ENCODE assay signal across 1 cellular context in the genomic region with DNA sequence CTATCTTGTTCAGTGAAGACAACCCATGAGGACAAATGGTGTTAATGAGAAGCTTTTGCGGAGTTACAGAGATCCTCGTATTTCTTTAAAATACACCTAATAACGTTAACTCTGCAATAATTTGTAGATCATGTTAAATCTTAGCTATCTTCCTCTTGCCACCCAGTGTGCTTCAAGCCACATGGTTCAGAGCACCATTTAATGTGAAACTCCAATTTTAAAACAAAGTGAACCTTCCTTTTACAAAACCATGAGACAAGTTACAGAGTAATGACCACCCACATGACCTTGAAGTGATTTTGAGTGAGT.
A peak's percentile ranks its signal among the peaks of the same experiment; 100 is the strongest.
TF ChIP-seq lines count a peak whose summit lies in the region.

No MANE protein-coding gene starts in this region.

TF ChIP-seq in HEK293, 187 proteins besides CTCF, POLR2A, EP300 and RAD21 (continued from another document):
- TF ChIP-seq, protein P1, sequence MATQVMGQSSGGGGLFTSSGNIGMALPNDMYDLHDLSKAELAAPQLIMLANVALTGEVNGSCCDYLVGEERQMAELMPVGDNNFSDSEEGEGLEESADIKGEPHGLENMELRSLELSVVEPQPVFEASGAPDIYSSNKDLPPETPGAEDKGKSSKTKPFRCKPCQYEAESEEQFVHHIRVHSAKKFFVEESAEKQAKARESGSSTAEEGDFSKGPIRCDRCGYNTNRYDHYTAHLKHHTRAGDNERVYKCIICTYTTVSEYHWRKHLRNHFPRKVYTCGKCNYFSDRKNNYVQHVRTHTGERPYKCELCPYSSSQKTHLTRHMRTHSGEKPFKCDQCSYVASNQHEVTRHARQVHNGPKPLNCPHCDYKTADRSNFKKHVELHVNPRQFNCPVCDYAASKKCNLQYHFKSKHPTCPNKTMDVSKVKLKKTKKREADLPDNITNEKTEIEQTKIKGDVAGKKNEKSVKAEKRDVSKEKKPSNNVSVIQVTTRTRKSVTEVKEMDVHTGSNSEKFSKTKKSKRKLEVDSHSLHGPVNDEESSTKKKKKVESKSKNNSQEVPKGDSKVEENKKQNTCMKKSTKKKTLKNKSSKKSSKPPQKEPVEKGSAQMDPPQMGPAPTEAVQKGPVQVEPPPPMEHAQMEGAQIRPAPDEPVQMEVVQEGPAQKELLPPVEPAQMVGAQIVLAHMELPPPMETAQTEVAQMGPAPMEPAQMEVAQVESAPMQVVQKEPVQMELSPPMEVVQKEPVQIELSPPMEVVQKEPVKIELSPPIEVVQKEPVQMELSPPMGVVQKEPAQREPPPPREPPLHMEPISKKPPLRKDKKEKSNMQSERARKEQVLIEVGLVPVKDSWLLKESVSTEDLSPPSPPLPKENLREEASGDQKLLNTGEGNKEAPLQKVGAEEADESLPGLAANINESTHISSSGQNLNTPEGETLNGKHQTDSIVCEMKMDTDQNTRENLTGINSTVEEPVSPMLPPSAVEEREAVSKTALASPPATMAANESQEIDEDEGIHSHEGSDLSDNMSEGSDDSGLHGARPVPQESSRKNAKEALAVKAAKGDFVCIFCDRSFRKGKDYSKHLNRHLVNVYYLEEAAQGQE (tag by site-specific recombination; IDR thresholded peaks at IDR 0.05), result no peak
- TF ChIP-seq ZNF561 (tag by site-specific recombination; IDR thresholded peaks at IDR 0.05; ENCODE audit: borderline replicate concordance), result 0 out of 2 replicates have a peak, but pooled peaks have one; percentile 1
- peak; percentile 5 for TF ChIP-seq YY1 (tag by site-specific recombination; IDR thresholded peaks at IDR 0.05)
- TF ChIP-seq MZF1 (tag by site-specific recombination; IDR thresholded peaks at IDR 0.05; ENCODE audit: borderline replicate concordance), result no peak
- TF ChIP-seq, protein P2, sequence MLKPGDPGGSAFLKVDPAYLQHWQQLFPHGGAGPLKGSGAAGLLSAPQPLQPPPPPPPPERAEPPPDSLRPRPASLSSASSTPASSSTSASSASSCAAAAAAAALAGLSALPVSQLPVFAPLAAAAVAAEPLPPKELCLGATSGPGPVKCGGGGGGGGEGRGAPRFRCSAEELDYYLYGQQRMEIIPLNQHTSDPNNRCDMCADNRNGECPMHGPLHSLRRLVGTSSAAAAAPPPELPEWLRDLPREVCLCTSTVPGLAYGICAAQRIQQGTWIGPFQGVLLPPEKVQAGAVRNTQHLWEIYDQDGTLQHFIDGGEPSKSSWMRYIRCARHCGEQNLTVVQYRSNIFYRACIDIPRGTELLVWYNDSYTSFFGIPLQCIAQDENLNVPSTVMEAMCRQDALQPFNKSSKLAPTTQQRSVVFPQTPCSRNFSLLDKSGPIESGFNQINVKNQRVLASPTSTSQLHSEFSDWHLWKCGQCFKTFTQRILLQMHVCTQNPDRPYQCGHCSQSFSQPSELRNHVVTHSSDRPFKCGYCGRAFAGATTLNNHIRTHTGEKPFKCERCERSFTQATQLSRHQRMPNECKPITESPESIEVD (tag by site-specific recombination; IDR thresholded peaks at IDR 0.05), result no peak
- TF ChIP-seq, protein P3, sequence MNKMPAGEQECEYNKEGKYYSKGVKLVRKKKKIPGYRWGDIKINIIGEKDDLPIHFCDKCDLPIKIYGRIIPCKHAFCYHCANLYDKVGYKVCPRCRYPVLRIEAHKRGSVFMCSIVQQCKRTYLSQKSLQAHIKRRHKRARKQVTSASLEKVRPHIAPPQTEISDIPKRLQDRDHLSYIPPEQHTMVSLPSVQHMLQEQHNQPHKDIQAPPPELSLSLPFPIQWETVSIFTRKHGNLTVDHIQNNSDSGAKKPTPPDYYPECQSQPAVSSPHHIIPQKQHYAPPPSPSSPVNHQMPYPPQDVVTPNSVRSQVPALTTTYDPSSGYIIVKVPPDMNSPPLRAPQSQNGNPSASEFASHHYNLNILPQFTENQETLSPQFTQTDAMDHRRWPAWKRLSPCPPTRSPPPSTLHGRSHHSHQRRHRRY (tag by site-specific recombination; IDR thresholded peaks at IDR 0.05), result no peak
- no peak for TF ChIP-seq SP3 (tag by site-specific recombination; IDR thresholded peaks at IDR 0.05)
- TF ChIP-seq, protein P4, sequence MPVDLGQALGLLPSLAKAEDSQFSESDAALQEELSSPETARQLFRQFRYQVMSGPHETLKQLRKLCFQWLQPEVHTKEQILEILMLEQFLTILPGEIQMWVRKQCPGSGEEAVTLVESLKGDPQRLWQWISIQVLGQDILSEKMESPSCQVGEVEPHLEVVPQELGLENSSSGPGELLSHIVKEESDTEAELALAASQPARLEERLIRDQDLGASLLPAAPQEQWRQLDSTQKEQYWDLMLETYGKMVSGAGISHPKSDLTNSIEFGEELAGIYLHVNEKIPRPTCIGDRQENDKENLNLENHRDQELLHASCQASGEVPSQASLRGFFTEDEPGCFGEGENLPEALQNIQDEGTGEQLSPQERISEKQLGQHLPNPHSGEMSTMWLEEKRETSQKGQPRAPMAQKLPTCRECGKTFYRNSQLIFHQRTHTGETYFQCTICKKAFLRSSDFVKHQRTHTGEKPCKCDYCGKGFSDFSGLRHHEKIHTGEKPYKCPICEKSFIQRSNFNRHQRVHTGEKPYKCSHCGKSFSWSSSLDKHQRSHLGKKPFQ (tag by site-specific recombination; IDR thresholded peaks at IDR 0.05), result no peak
- TF ChIP-seq ZNF138 (tag by site-specific recombination; IDR thresholded peaks at IDR 0.05; ENCODE audit: borderline replicate concordance), result no peak
- TF ChIP-seq, protein P5, sequence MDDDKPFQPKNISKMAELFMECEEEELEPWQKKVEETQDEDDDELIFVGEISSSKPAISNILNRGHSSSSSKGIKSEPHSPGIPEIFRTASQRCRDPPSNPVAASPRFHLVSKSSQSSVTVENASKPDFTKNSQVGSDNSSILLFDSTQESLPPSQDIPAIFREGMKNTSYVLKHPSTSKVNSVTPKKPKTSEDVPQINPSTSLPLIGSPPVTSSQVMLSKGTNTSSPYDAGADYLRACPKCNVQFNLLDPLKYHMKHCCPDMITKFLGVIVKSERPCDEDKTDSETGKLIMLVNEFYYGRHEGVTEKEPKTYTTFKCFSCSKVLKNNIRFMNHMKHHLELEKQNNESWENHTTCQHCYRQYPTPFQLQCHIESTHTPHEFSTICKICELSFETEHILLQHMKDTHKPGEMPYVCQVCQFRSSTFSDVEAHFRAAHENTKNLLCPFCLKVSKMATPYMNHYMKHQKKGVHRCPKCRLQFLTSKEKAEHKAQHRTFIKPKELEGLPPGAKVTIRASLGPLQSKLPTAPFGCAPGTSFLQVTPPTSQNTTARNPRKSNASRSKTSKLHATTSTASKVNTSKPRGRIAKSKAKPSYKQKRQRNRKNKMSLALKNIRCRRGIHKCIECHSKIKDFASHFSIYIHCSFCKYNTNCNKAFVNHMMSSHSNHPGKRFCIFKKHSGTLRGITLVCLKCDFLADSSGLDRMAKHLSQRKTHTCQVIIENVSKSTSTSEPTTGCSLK (tag by site-specific recombination; IDR thresholded peaks at IDR 0.05), result no peak
TF ChIP-seq in HEK293: peak in this region for 3.
